In genomic region chr9:94874316-94874715, GRCh38 we compare ENCODE assay signal across 13 cellular contexts.
A peak's percentile ranks its signal among the peaks of the same experiment; 100 is the strongest.
DNase-seq lines count a peak whose midpoint lies in the region; ATAC-seq and TF ChIP-seq lines count a peak whose summit lies in the region.
"Had no signal": no experiment of that assay in that cellular context is flagged by ENCODE, and none has a peak within 500 bp of the region (broad histone marks: within the 10 kb centered on the region; RNA-seq: fewer than 3 reads in every experiment).

No MANE protein-coding gene starts in this region.

- intact Hi-C loops in activated T-helper 1 cell treated with anti-CD3 and anti-CD28 coated beads, Interleukin-12 subunit alpha, Interleukin-12 subunit beta, Interleukin-2, Interleukin-4 antibody, amounts not matched to agents 30 ng/mL and 10 ng/mL and 1 ng/mL, durations not matched to agents 14 hours and 24 hours and 36 hours (cut with micrococcal nuclease) = loop anchor here (10.0 kb wide), 1 partner anchor 1000 kb away; the partner anchor contains the start of gene ERCC6L2

- H3K4me3 ChIP-seq in SJSA1 = no peak overlapping the region
- no peak overlapping the region for H3K4me3 ChIP-seq in fibroblast of lung (replicated peaks in 1 of 4; ENCODE audit: control extremely low read depth in 1 of 4, insufficient read depth in 1 of 4, low read depth in 3 of 4, low read length in 4 of 4)
- H3K4me3 ChIP-seq in retinal pigment epithelial cell (ENCODE audit: low read length) = no peak overlapping the region

- H3K27ac ChIP-seq in SJSA1 (peak overlapping the region; percentile 9; the same call in 1 of the 2 replicates), fibroblast of lung (ENCODE audit: insufficient read depth, low read length) (no peak overlapping the region)

- no peak overlapping the region for H3K4me3 Mint-ChIP-seq in activated T-helper 1 cell treated with anti-CD3 and anti-CD28 coated beads, Interleukin-12 subunit alpha, Interleukin-12 subunit beta, Interleukin-2, Interleukin-4 antibody, amounts not matched to agents 30 ng/mL and 10 ng/mL and 1 ng/mL, durations not matched to agents 14 hours and 24 hours and 36 hours
- H3K4me3 Mint-ChIP-seq: brain, natural killer cell had no signal

- ATAC-seq in GM21723 (IDR thresholded peaks at IDR 0.05; ENCODE audit: unreplicated experiment) (no peak), GM21526 (IDR thresholded peaks at IDR 0.05; ENCODE audit: low FRiP score, unreplicated experiment) (no peak)
- ATAC-seq: natural killer cell had no signal

- H3K36me3 ChIP-seq in SJSA1 (no peaks in the 10 kb centered on the region), fibroblast of lung (ENCODE audit: control insufficient read depth, insufficient read depth, low read length) (no peaks in the 10 kb centered on the region)

- no peak overlapping the region for H3K9ac ChIP-seq in fibroblast of lung (ENCODE audit: insufficient read depth, low read length)

- no peaks in the 10 kb centered on the region for H3K79me2 ChIP-seq in fibroblast of lung (ENCODE audit: control insufficient read depth, insufficient read depth, low read length)

- H3K27me3 ChIP-seq in SJSA1 (replicated peaks) (no peaks in the 10 kb centered on the region), fibroblast of lung (ENCODE audit: control insufficient read depth, insufficient read depth, low read length) (no peaks in the 10 kb centered on the region)

- no peak overlapping the region for H3K27ac Mint-ChIP-seq in activated T-helper 1 cell treated with anti-CD3 and anti-CD28 coated beads, Interleukin-12 subunit alpha, Interleukin-12 subunit beta, Interleukin-2, Interleukin-4 antibody, amounts not matched to agents 30 ng/mL and 10 ng/mL and 1 ng/mL, durations not matched to agents 14 hours and 24 hours and 36 hours
- H3K27ac Mint-ChIP-seq: brain, natural killer cell had no signal

- H3K4me1 ChIP-seq in SJSA1 (replicated peaks) = peaks cover 52% of the 10 kb centered on the region
- H3K4me1 ChIP-seq in fibroblast of lung (ENCODE audit: control insufficient read depth, extremely low read depth, insufficient read depth, low read length) = peaks cover 5% of the 10 kb centered on the region

- H3K9me3 ChIP-seq in SJSA1 (replicated peaks) (no peaks in the 10 kb centered on the region), fibroblast of lung (ENCODE audit: control insufficient read depth, insufficient read depth, low read depth, low read length) (no peaks in the 10 kb centered on the region)

- TF ChIP-seq CTCF in fibroblast of lung (conservative IDR thresholded peaks at IDR 0.05 in 1 of 2, IDR thresholded peaks at IDR 0.05 in 1 of 2; ENCODE audit: low read depth in 1 of 2, low read length in 2 of 2) (no peak), retinal pigment epithelial cell (conservative IDR thresholded peaks at IDR 0.05; ENCODE audit: low read depth, low read length) (no peak)

- peaks cover 64% of the 10 kb centered on the region for H3K4me1 Mint-ChIP-seq in activated T-helper 1 cell treated with anti-CD3 and anti-CD28 coated beads, Interleukin-12 subunit alpha, Interleukin-12 subunit beta, Interleukin-2, Interleukin-4 antibody, amounts not matched to agents 30 ng/mL and 10 ng/mL and 1 ng/mL, durations not matched to agents 14 hours and 24 hours and 36 hours (ENCODE audit: low read depth)

- H4K20me1 ChIP-seq in fibroblast of lung (ENCODE audit: control insufficient read depth, extremely low read depth, insufficient read depth, low read length) = no peaks in the 10 kb centered on the region

- DNase-seq in EH (ENCODE audit: low read depth) = peak; percentile 82
- DNase-seq in SJSA1 (ENCODE audit: low read depth in 1 of 2, low spot score in 2 of 2) = peak in 1 of 2 experiments; percentile 33
- DNase-seq in fibroblast of lung (ENCODE audit: low read depth in 2 of 2) = peak; percentile 64 to 96
- peak; percentile 63 for DNase-seq in retinal pigment epithelial cell (ENCODE audit: low read depth)
- no peak for DNase-seq in hypothalamus (lab: John Stamatoyannopoulos, UW)
- no peak for DNase-seq in activated T-helper 1 cell treated with anti-CD3 and anti-CD28 coated beads, Interleukin-12 subunit alpha, Interleukin-12 subunit beta, Interleukin-2, Interleukin-4 antibody, amounts not matched to agents 30 ng/mL and 10 ng/mL and 1 ng/mL, durations not matched to agents 14 hours and 24 hours and 36 hours (ENCODE audit: low spot score)
- DNase-seq: natural killer cell; NCI-H82; stimulated activated CD4-positive, alpha-beta T cell treated with anti-CD3 and anti-CD28 coated beads, Interleukin-2, amount 100 ng/mL, for 48 hours; T1000 had no signal

- H3K9me3 Mint-ChIP-seq in activated T-helper 1 cell treated with anti-CD3 and anti-CD28 coated beads, Interleukin-12 subunit alpha, Interleukin-12 subunit beta, Interleukin-2, Interleukin-4 antibody, amounts not matched to agents 30 ng/mL and 10 ng/mL and 1 ng/mL, durations not matched to agents 14 hours and 24 hours and 36 hours = peaks cover 7% of the 10 kb centered on the region

- H3K4me2 ChIP-seq in fibroblast of lung (ENCODE audit: extremely low read depth, insufficient read depth, low read length) = no peak overlapping the region

- H3K27me3 Mint-ChIP-seq in activated T-helper 1 cell treated with anti-CD3 and anti-CD28 coated beads, Interleukin-12 subunit alpha, Interleukin-12 subunit beta, Interleukin-2, Interleukin-4 antibody, amounts not matched to agents 30 ng/mL and 10 ng/mL and 1 ng/mL, durations not matched to agents 14 hours and 24 hours and 36 hours (ENCODE audit: insufficient read depth) = peaks cover 4% of the 10 kb centered on the region

- H3K36me3 Mint-ChIP-seq in activated T-helper 1 cell treated with anti-CD3 and anti-CD28 coated beads, Interleukin-12 subunit alpha, Interleukin-12 subunit beta, Interleukin-2, Interleukin-4 antibody, amounts not matched to agents 30 ng/mL and 10 ng/mL and 1 ng/mL, durations not matched to agents 14 hours and 24 hours and 36 hours (ENCODE audit: low read depth) = peaks cover 16% of the 10 kb centered on the region

- H2AFZ ChIP-seq in fibroblast of lung (ENCODE audit: low read length) = no peak overlapping the region

Comparison
In these comparisons a context has a peak if more than half of its experiments do, and no peak if none do; other contexts are left out.
1. DNase-seq: peak in EH (single experiment), fibroblast of lung (2 of 2) and retinal pigment epithelial cell (single experiment); none in hypothalamus (0 of 51) and activated T-helper 1 cell treated with anti-CD3 and anti-CD28 coated beads, Interleukin-12 subunit alpha, Interleukin-12 subunit beta, Interleukin-2, Interleukin-4 antibody, amounts not matched to agents 30 ng/mL and 10 ng/mL and 1 ng/mL, durations not matched to agents 14 hours and 24 hours and 36 hours (single experiment).